ENCODE assay signal across 8 cellular contexts in genomic region chr17:4833178-4833940, GRCh38. TPM values are rescaled to one million over a fixed set of nuclear protein-coding genes. Genes with fewer than 3 reads are reported as not detected.
DNase-seq lines count a peak whose midpoint lies in the region; ATAC-seq and TF ChIP-seq lines count a peak whose summit lies in the region.

TSS of gene MINK1 (plus strand) at chr17:4833340. CDS start at chr17:4833584, 244 bp downstream.

- no peaks in the 10 kb centered on the region for H3K9me3 Mint-ChIP-seq in activated CD8-positive, alpha-beta T cell treated with anti-CD3 and anti-CD28 coated beads for 36 hours

- no peaks in the 10 kb centered on the region for H3K9me3 ChIP-seq in duodenal mucosa (ENCODE audit: control insufficient read depth in 1 of 2, low read length in 2 of 2)
- H3K9me3 ChIP-seq in lower lobe of right lung = no peaks in the 10 kb centered on the region

- intact Hi-C loops in activated CD8-positive, alpha-beta T cell treated with anti-CD3 and anti-CD28 coated beads for 36 hours (cut with micrococcal nuclease) = no loop called here
- intact Hi-C loops in lower lobe of right lung (cut with DNase I) = no loop called here

- H3K36me3 ChIP-seq in duodenal mucosa (ENCODE audit: control insufficient read depth in 1 of 2, insufficient read depth in 2 of 2, low read length in 2 of 2) = peaks cover 4 to 12% of the 10 kb centered on the region in 2 donors
- H3K36me3 ChIP-seq in lower lobe of right lung = peaks cover 3% of the 10 kb centered on the region

- H3K36me3 Mint-ChIP-seq in activated CD8-positive, alpha-beta T cell treated with anti-CD3 and anti-CD28 coated beads for 36 hours (ENCODE audit: low read depth) = peaks cover 2% of the 10 kb centered on the region

- peak within 1 kb of the TSS; percentile 74 to 91 for H3K9ac ChIP-seq in duodenal mucosa (ENCODE audit: low read depth in 1 of 2, low read length in 2 of 2)

- CTCF ChIA-PET in activated CD8-positive, alpha-beta T cell treated with anti-CD3 and anti-CD28 coated beads for 36 hours (lab: Charles Lee) = interaction anchor here (1.1 kb wide), 1 partner anchor 10 kb away, joined by 3 read pairs; no protein-coding TSS in a partner anchor

- H3K4me1 ChIP-seq in duodenal mucosa (ENCODE audit: control insufficient read depth in 1 of 2, insufficient read depth in 2 of 2, low read length in 2 of 2) (peaks cover 36 to 40% of the 10 kb centered on the region in 2 donors), lower lobe of right lung (peaks cover 42% of the 10 kb centered on the region)

- TF ChIP-seq CTCF in C4-2B (conservative IDR thresholded peaks at IDR 0.05) (no peak), lower lobe of right lung (IDR thresholded peaks at IDR 0.05) (no peak)
- TF ChIP-seq CTCF in activated CD8-positive, alpha-beta T cell treated with anti-CD3 and anti-CD28 coated beads for 36 hours (IDR thresholded peaks at IDR 0.05) = no peak

- peak within 1 kb of the TSS; percentile 93 for H3K27ac Mint-ChIP-seq in activated CD8-positive, alpha-beta T cell treated with anti-CD3 and anti-CD28 coated beads for 36 hours

- H3K4me1 Mint-ChIP-seq in activated CD8-positive, alpha-beta T cell treated with anti-CD3 and anti-CD28 coated beads for 36 hours (ENCODE audit: low read depth) = peaks cover 17% of the 10 kb centered on the region

- H3K27me3 ChIP-seq in duodenal mucosa (ENCODE audit: control insufficient read depth in 1 of 2, insufficient read depth in 2 of 2, low read length in 2 of 2) (no peaks in the 10 kb centered on the region), lower lobe of right lung (ENCODE audit: low read depth) (no peaks in the 10 kb centered on the region)

- ATAC-seq in GM19328 (IDR thresholded peaks at IDR 0.05; ENCODE audit: unreplicated experiment) (peak; percentile 88), HG03520 (IDR thresholded peaks at IDR 0.05; ENCODE audit: unreplicated experiment) (peak; percentile 91), lower lobe of right lung (peak; percentile 99)
- peak; percentile 97 for ATAC-seq in activated CD8-positive, alpha-beta T cell treated with anti-CD3 and anti-CD28 coated beads for 36 hours

- H3K27me3 Mint-ChIP-seq in activated CD8-positive, alpha-beta T cell treated with anti-CD3 and anti-CD28 coated beads for 36 hours = no peaks in the 10 kb centered on the region

- DNase-seq in NCI-H748 treated with DMSO at 0.1 percent for 48 hours (lab: John Stamatoyannopoulos, UW) = peak; percentile 90
- peak; percentile 85 for DNase-seq in activated CD8-positive, alpha-beta T cell treated with anti-CD3 and anti-CD28 coated beads for 36 hours
- DNase-seq in lower lobe of right lung = peak; percentile 92
- DNase-seq in stimulated activated CD4-positive, alpha-beta T cell treated with anti-CD3 and anti-CD28 coated beads, TNF-alpha, amount 100 ng/mL, for 1 hour (ENCODE audit: low read depth in 3 of 3, low spot score in 1 of 3) = peak; percentile 78 to 80 (median 78)

- H3K4me3 ChIP-seq in duodenal mucosa (ENCODE audit: low read depth in 1 of 2, low read length in 2 of 2) (peak within 1 kb of the TSS; percentile 88 to 91), lower lobe of right lung (peak within 1 kb of the TSS; percentile 99)

- POLR2A ChIA-PET in activated CD8-positive, alpha-beta T cell treated with anti-CD3 and anti-CD28 coated beads for 36 hours (lab: Charles Lee) = interaction anchor here (0.7 to 1.9 kb wide), 2 partner anchors 44 to 67 kb away, joined by 4 to 8 read pairs; partner anchors contain the start of gene GLTPD2

- H3K27ac ChIP-seq in C4-2B (peak within 1 kb of the TSS; percentile 94), duodenal mucosa (ENCODE audit: low read depth, low read length) (peak within 1 kb of the TSS; percentile 90), lower lobe of right lung (peak within 1 kb of the TSS; percentile 93)

- peak within 1 kb of the TSS; percentile 86 for H3K4me3 Mint-ChIP-seq in activated CD8-positive, alpha-beta T cell treated with anti-CD3 and anti-CD28 coated beads for 36 hours

RNA-seq across cellular contexts. Expression of gene MINK1, which starts in this region (rescaled TPM):
- 10 to 100 TPM; 50.8 to 51.5 TPM for total RNA-seq in activated CD8-positive, alpha-beta T cell treated with anti-CD3 and anti-CD28 coated beads for 36 hours
- total RNA-seq in lower lobe of right lung = 155 TPM

Comparison
In these comparisons a context has a peak if more than half of its experiments do, and no peak if none do; other contexts are left out.
1. Peak in every context shown above with its lines: DNase-seq, ATAC-seq, H3K4me3 ChIP-seq and H3K27ac ChIP-seq.